In the genomic region with DNA sequence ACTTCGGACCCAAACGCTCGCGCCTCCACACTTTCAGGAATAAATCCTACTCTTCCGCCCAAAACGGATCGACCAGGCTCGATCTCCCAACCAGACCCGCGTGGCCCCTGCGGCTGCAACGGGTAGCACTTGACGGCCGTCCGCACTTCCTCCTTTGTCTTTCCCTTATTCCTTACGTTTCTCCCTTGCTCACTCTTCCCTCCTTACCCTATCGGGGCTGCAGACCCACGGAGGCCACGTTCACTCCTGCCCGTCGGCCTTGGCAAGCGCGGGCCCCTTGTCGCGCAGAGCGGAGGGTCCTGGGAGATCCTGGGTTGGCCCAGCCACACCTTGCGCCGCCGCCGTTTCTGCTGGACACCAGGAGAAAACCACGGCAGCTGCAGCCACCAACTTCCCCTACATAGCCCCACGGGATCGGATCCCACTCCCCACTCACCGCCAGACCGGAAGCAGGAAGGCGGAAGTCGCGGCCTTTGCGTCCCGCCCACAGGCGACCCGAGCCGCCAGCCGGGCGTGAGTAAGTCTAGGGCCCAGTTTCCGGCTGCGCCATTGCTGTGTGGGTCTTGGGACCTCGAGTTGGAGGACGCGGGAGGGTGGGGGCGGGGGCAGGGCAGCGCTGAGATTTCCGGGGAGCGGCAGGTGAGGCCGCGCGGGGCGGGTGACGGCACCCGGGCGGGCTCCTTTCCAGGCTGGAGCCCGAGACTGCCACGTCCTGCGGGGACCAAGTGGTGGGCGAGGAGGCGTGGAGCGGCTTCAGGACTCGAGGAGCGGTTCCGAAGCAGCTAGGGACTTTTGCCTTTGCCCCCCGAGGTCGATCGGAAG, we compare ENCODE assay signal across 1 cellular context.
TF ChIP-seq lines count a peak whose summit lies in the region.

A gene with protein sequence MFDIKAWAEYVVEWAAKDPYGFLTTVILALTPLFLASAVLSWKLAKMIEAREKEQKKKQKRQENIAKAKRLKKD (minus strand): TSS at position 459 of the 822 bp plus-strand sequence. CDS start 2,297 bp downstream, outside the sequence.

TF ChIP-seq in IMR-90, 13 proteins besides CTCF, POLR2A, EP300 and RAD21:
- TF ChIP-seq RFX5 (IDR thresholded peaks at IDR 0.05; ENCODE audit: low read depth, low read length) (no peak), NFE2L2 (IDR thresholded peaks at IDR 0.05; ENCODE audit: low read depth, low read length) (no peak), RCOR1 (IDR thresholded peaks at IDR 0.05; ENCODE audit: insufficient replicate concordance, low read length) (no peak), MXI1 (IDR thresholded peaks at IDR 0.05; ENCODE audit: borderline replicate concordance, low read depth, low read length) (peak; percentile 18; the same call in 1 of the 2 replicates), MAFK (IDR thresholded peaks at IDR 0.05; ENCODE audit: low read depth, low read length) (no peak), ELK1 (IDR thresholded peaks at IDR 0.05; ENCODE audit: borderline replicate concordance, low read depth, low read length) (no peak), BHLHE40 (IDR thresholded peaks at IDR 0.05; ENCODE audit: low read depth, low read length) (0 out of 2 replicates have a peak, but pooled peaks have one; percentile 8), SMC3 (IDR thresholded peaks at IDR 0.05; ENCODE audit: low read depth, low read length) (0 out of 2 replicates have a peak, but pooled peaks have one; percentile 3)
- TF ChIP-seq, protein P1, sequence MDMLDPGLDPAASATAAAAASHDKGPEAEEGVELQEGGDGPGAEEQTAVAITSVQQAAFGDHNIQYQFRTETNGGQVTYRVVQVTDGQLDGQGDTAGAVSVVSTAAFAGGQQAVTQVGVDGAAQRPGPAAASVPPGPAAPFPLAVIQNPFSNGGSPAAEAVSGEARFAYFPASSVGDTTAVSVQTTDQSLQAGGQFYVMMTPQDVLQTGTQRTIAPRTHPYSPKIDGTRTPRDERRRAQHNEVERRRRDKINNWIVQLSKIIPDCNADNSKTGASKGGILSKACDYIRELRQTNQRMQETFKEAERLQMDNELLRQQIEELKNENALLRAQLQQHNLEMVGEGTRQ (IDR thresholded peaks at IDR 0.05; ENCODE audit: low read depth, low read length): no peak
TF ChIP-seq in IMR-90: peak in this region for 3.
